8 cellular contexts compared by ENCODE assay signal in genomic region chr1:202860744-202861419, GRCh38. TPM values are rescaled to one million over a fixed set of nuclear protein-coding genes. Genes with fewer than 3 reads are reported as not detected.
DNase-seq lines count a peak whose midpoint lies in the region; ATAC-seq and TF ChIP-seq lines count a peak whose summit lies in the region.

No MANE protein-coding gene starts in this region.

- no peak overlapping the region for H3K27ac ChIP-seq in aorta (ENCODE audit: low read depth in 1 of 2, low read length in 2 of 2)

- H3K27me3 Mint-ChIP-seq in activated T-cell treated with anti-CD3 and anti-CD28 coated beads, Interleukin-2, amount 50 U/mL, for 72 hours (ENCODE audit: low read depth) = peaks cover 57% of the 10 kb centered on the region

- H3K9me3 Mint-ChIP-seq in activated T-cell treated with anti-CD3 and anti-CD28 coated beads, Interleukin-2, amount 50 U/mL, for 72 hours = no peaks in the 10 kb centered on the region

- intact Hi-C loops in aorta (cut with DNase I) = no loop called here

- no peak overlapping the region for H3K27ac Mint-ChIP-seq in activated T-cell treated with anti-CD3 and anti-CD28 coated beads, Interleukin-2, amount 50 U/mL, for 72 hours

- H3K9me3 ChIP-seq in aorta (ENCODE audit: control insufficient read depth, low read length) = no peaks in the 10 kb centered on the region

- H3K4me1 ChIP-seq in aorta (ENCODE audit: control insufficient read depth in 1 of 2, insufficient read depth in 2 of 2, low read length in 2 of 2) = no peaks in the 10 kb centered on the region

- TF ChIP-seq CTCF in omental fat pad (IDR thresholded peaks at IDR 0.05) = no peak

- 2 to 3% methylated on average over 46 to 50 of the region's 50 CpGs for WGBS in aorta, 2 donors

- no peaks in the 10 kb centered on the region for H3K36me3 ChIP-seq in aorta (ENCODE audit: control insufficient read depth in 1 of 2, insufficient read depth in 2 of 2, low read length in 1 of 2)

- no peaks in the 10 kb centered on the region for H3K36me3 Mint-ChIP-seq in activated T-cell treated with anti-CD3 and anti-CD28 coated beads, Interleukin-2, amount 50 U/mL, for 72 hours (ENCODE audit: insufficient read depth in 2 of 2)

- H3K4me1 Mint-ChIP-seq in activated T-cell treated with anti-CD3 and anti-CD28 coated beads, Interleukin-2, amount 50 U/mL, for 72 hours (ENCODE audit: low read depth) = peaks cover 11% of the 10 kb centered on the region

- peak overlapping the region; percentile 78 to 90 for H3K4me3 Mint-ChIP-seq in activated T-cell treated with anti-CD3 and anti-CD28 coated beads, Interleukin-2, amount 50 U/mL, for 72 hours

- peak overlapping the region; percentile 57 to 58 for H3K4me3 ChIP-seq in aorta (ENCODE audit: low read length in 2 of 2)

- no peaks in the 10 kb centered on the region for H3K27me3 ChIP-seq in aorta (ENCODE audit: control insufficient read depth in 1 of 2, insufficient read depth in 2 of 2, low read length in 1 of 2)

- ATAC-seq in HG02588 (IDR thresholded peaks at IDR 0.05; ENCODE audit: unreplicated experiment) (peak; percentile 23), omental fat pad (ENCODE audit: low FRiP score) (peak; percentile 38), aorta (ENCODE audit: low FRiP score) (peak; percentile 63), GM19463 (IDR thresholded peaks at IDR 0.05; ENCODE audit: unreplicated experiment) (no peak)
- peak; percentile 69 for ATAC-seq in activated T-cell treated with anti-CD3 and anti-CD28 coated beads, Interleukin-2, amount 50 U/mL, for 72 hours (replicated peaks in 1 of 2)

- peak; percentile 65 for DNase-seq in DMS153 (lab: John Stamatoyannopoulos, UW)
- DNase-seq in NCI-H2227 (lab: John Stamatoyannopoulos, UW; ENCODE audit: unreplicated experiment) = peak; percentile 89
- DNase-seq in activated T-cell treated with anti-CD3 and anti-CD28 coated beads, Interleukin-2, amount 50 U/mL, for 72 hours = peak; percentile 34 to 59
- DNase-seq in glomerular visceral epithelial cell (ENCODE audit: extremely low spot score) = peak; percentile 71
- DNase-seq in omental fat pad (ENCODE audit: low spot score) = no peak
- DNase-seq in aorta = peak in 1 of 2 donors; percentile 81

RNA-seq across cellular contexts. Expression of gene RABIF, which starts 28.1 kb away (rescaled TPM):
- 10 to 100 TPM in 1 of 2 donors, 1 to 10 TPM in 1; 8.4 to 10.8 TPM for total RNA-seq in activated T-cell treated with anti-CD3 and anti-CD28 coated beads, Interleukin-2, amount 50 U/mL, for 72 hours
- 1 to 10 TPM; 4.6 to 7.4 (median 5.3) TPM for total RNA-seq in omental fat pad
- total RNA-seq in aorta = 1 to 10 TPM; 7.3 to 7.5 TPM
- polyA plus RNA-seq in aorta = 1 to 10 TPM; 4.0 to 5.9 TPM

RNA-seq across cellular contexts. Expression of gene PCAT6, which starts 50.1 kb away (rescaled TPM):
- total RNA-seq in activated T-cell treated with anti-CD3 and anti-CD28 coated beads, Interleukin-2, amount 50 U/mL, for 72 hours = 1 to 10 TPM; 1.0 to 1.8 TPM
- not detected for total RNA-seq in omental fat pad
- total RNA-seq in aorta = 1 to 10 TPM in 1 of 2 donors, under 1 TPM in 1; 0.49 to 1.7 TPM
- polyA plus RNA-seq in aorta = 1 to 10 TPM in 1 of 2 donors, not detected in 1; 2.8 TPM

RNA-seq across cellular contexts. Expression of gene KDM5B, which starts 52.7 kb away (rescaled TPM):
- 10 to 100 TPM; 47.0 to 53.6 TPM for total RNA-seq in activated T-cell treated with anti-CD3 and anti-CD28 coated beads, Interleukin-2, amount 50 U/mL, for 72 hours
- 10 to 100 TPM; 40.8 to 69.7 (median 45.7) TPM for total RNA-seq in omental fat pad
- total RNA-seq in aorta = 10 to 100 TPM; 52.8 to 75.6 TPM
- 10 to 100 TPM in 1 of 2 donors, 1 to 10 TPM in 1; 3.1 to 13.3 TPM for polyA plus RNA-seq in aorta
